ENCODE assay signal across 11 cellular contexts in the genomic region with DNA sequence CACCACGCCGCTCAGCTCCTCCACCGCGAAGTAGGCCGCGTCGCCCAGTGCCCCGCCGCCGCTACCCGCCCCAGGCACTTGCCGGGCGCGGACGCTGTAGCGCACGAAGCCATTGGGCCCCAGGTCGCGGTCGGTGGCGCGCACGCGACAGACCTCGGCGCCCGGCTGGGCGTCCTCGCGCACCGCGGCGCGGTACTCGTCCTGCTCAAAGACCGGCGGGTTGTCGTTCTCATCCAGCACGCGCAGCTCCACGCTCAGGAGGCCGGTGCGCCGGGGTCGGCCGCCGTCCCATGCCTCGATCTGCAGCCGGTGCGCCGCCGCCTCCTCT. TPM values are rescaled to one million over a fixed set of nuclear protein-coding genes. Genes with fewer than 3 reads are reported as not detected.
DNase-seq lines count a peak whose midpoint lies in the region; ATAC-seq and TF ChIP-seq lines count a peak whose summit lies in the region.
"Had no signal": no experiment of that assay in that cellular context is flagged by ENCODE, and none has a peak within 500 bp of the region (broad histone marks: within the 10 kb centered on the region; RNA-seq: fewer than 3 reads in every experiment).

No MANE protein-coding gene starts in this region.

- peak overlapping the region; percentile 79 for H3K4me3 ChIP-seq in GM23338

- H2AFZ ChIP-seq in GM23338: peak overlapping the region; percentile 98

- H3K36me3 Mint-ChIP-seq in GM23338 (ENCODE audit: low read depth): no peaks in the 10 kb centered on the region; the same call in none of the 3 replicates
- H3K36me3 Mint-ChIP-seq in activated T-helper 17 cell treated with anti-CD3 and anti-CD28 coated beads, Interleukin-2, amount 50 U/mL, for 72 hours (ENCODE audit: low read depth): no peaks in the 10 kb centered on the region
- peaks cover 0 to 3% of the 10 kb centered on the region in 2 donors for H3K36me3 Mint-ChIP-seq in stimulated activated naive B cell treated with anti-CD40 and anti-IgM and Interleukin-4, amounts not matched to agents 10 μg/mL and 1 μg/mL and 100 μg/mL, for 72 hours

- H3F3A ChIP-seq in GM23338 (replicated peaks; ENCODE audit: low read depth): peaks cover 6% of the 10 kb centered on the region

- no peaks in the 10 kb centered on the region for H3K9me2 ChIP-seq in GM23338 (ENCODE audit: insufficient read depth)

- peaks cover 7% of the 10 kb centered on the region; the same call in 1 of the 2 replicates for H3K4me1 ChIP-seq in GM23338 (ENCODE audit: insufficient read depth)

- H3K4me3 Mint-ChIP-seq in GM23338: peak overlapping the region; percentile 77
- H3K4me3 Mint-ChIP-seq in activated T-helper 17 cell treated with anti-CD3 and anti-CD28 coated beads, Interleukin-2, amount 50 U/mL, for 72 hours: peak overlapping the region; percentile 70
- H3K4me3 Mint-ChIP-seq in stimulated activated naive B cell treated with anti-CD40 and anti-IgM and Interleukin-4, amounts not matched to agents 10 μg/mL and 1 μg/mL and 100 μg/mL, for 72 hours: peak overlapping the region; percentile 85 to 87

- H4K20me1 ChIP-seq in GM23338 (replicated peaks; ENCODE audit: insufficient read depth): no peaks in the 10 kb centered on the region; the same call in 1 of the 2 replicates

- H3K36me3 ChIP-seq in GM23338 (ENCODE audit: insufficient read depth): no peaks in the 10 kb centered on the region

- no peaks in the 10 kb centered on the region for H3K79me2 ChIP-seq in GM23338 (replicated peaks; ENCODE audit: insufficient read depth)

- H3K4me2 ChIP-seq in GM23338: peak overlapping the region; percentile 92

- no peak overlapping the region for H3K27ac Mint-ChIP-seq in GM23338
- no peak overlapping the region for H3K27ac Mint-ChIP-seq in activated T-helper 17 cell treated with anti-CD3 and anti-CD28 coated beads, Interleukin-2, amount 50 U/mL, for 72 hours
- H3K27ac Mint-ChIP-seq in stimulated activated naive B cell treated with anti-CD40 and anti-IgM and Interleukin-4, amounts not matched to agents 10 μg/mL and 1 μg/mL and 100 μg/mL, for 72 hours: no peak overlapping the region

- no peak overlapping the region for H3K27ac ChIP-seq in GM23338 (ENCODE audit: low read depth)

- TF ChIP-seq CTCF in GM23338 (conservative IDR thresholded peaks at IDR 0.05; ENCODE audit: low read depth in 2 of 2): no peak

- DNase-seq in GM23338 (ENCODE audit: low spot score) (peak; percentile 67), left kidney (ENCODE audit: low read depth, low spot score) (peak; percentile 71), NCI-H510A treated with DMSO at 0.1 percent for 48 hours (lab: John Stamatoyannopoulos, UW) (no peak), NCI-H2029 (lab: John Stamatoyannopoulos, UW) (no peak)
- DNase-seq in stimulated activated naive B cell treated with anti-CD40 and anti-IgM and Interleukin-4, amounts not matched to agents 10 μg/mL and 1 μg/mL and 100 μg/mL, for 72 hours: no peak
- DNase-seq: NCI-H82; stimulated activated CD4-positive, alpha-beta T cell treated with anti-CD3 and anti-CD28 coated beads, Interleukin-12 subunit alpha, Interleukin-12 subunit beta, amount 100 ng/mL, for 4 hours; SW 1271 had no signal

- H3K27me3 ChIP-seq in GM23338 (ENCODE audit: insufficient read depth): peaks cover 73% of the 10 kb centered on the region

- ATAC-seq in GM23338 (peak; percentile 40), HG03565 (IDR thresholded peaks at IDR 0.05; ENCODE audit: unreplicated experiment) (no peak), GM19351 (IDR thresholded peaks at IDR 0.05; ENCODE audit: unreplicated experiment) (no peak)
- no peak for ATAC-seq in activated T-helper 17 cell treated with anti-CD3 and anti-CD28 coated beads, Interleukin-2, amount 50 U/mL, for 72 hours (replicated peaks)
- ATAC-seq in stimulated activated naive B cell treated with anti-CD40 and anti-IgM and Interleukin-4, amounts not matched to agents 10 μg/mL and 1 μg/mL and 100 μg/mL, for 72 hours (replicated peaks): no peak

- peaks cover 7% of the 10 kb centered on the region; the same call in 2 of the 3 replicates for H3K9me3 Mint-ChIP-seq in GM23338
- no peaks in the 10 kb centered on the region for H3K9me3 Mint-ChIP-seq in activated T-helper 17 cell treated with anti-CD3 and anti-CD28 coated beads, Interleukin-2, amount 50 U/mL, for 72 hours
- H3K9me3 Mint-ChIP-seq in stimulated activated naive B cell treated with anti-CD40 and anti-IgM and Interleukin-4, amounts not matched to agents 10 μg/mL and 1 μg/mL and 100 μg/mL, for 72 hours: no peaks in the 10 kb centered on the region

- peaks cover 55% of the 10 kb centered on the region for H3K27me3 Mint-ChIP-seq in GM23338 (ENCODE audit: insufficient read depth, low read depth, poor library complexity)
- peaks cover 37% of the 10 kb centered on the region for H3K27me3 Mint-ChIP-seq in activated T-helper 17 cell treated with anti-CD3 and anti-CD28 coated beads, Interleukin-2, amount 50 U/mL, for 72 hours
- H3K27me3 Mint-ChIP-seq in stimulated activated naive B cell treated with anti-CD40 and anti-IgM and Interleukin-4, amounts not matched to agents 10 μg/mL and 1 μg/mL and 100 μg/mL, for 72 hours: peaks cover 55 to 67% of the 10 kb centered on the region in 2 donors

- peaks cover 9% of the 10 kb centered on the region for H3K4me1 Mint-ChIP-seq in GM23338
- H3K4me1 Mint-ChIP-seq in activated T-helper 17 cell treated with anti-CD3 and anti-CD28 coated beads, Interleukin-2, amount 50 U/mL, for 72 hours: no peaks in the 10 kb centered on the region
- H3K4me1 Mint-ChIP-seq in stimulated activated naive B cell treated with anti-CD40 and anti-IgM and Interleukin-4, amounts not matched to agents 10 μg/mL and 1 μg/mL and 100 μg/mL, for 72 hours: peaks cover 13 to 27% of the 10 kb centered on the region in 2 donors

TF ChIP-seq in GM23338, 12 proteins besides CTCF, POLR2A, EP300 and RAD21:
- TF ChIP-seq, protein P1, sequence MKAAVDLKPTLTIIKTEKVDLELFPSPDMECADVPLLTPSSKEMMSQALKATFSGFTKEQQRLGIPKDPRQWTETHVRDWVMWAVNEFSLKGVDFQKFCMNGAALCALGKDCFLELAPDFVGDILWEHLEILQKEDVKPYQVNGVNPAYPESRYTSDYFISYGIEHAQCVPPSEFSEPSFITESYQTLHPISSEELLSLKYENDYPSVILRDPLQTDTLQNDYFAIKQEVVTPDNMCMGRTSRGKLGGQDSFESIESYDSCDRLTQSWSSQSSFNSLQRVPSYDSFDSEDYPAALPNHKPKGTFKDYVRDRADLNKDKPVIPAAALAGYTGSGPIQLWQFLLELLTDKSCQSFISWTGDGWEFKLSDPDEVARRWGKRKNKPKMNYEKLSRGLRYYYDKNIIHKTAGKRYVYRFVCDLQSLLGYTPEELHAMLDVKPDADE (IDR thresholded peaks at IDR 0.05): no peak
- TF ChIP-seq STAT1 (IDR thresholded peaks at IDR 0.05; ENCODE audit: unreplicated experiment) (no peak), EZH2 (IDR thresholded peaks at IDR 0.05; ENCODE audit: low read depth, unreplicated experiment) (peak; percentile 69)
TF ChIP-seq in GM23338: peak in this region for 1.

RNA-seq across cellular contexts. Expression of a gene that starts 1.4 kb away (rescaled TPM):
- total RNA-seq in GM23338 (2014; rRNA removed; shearing (Covaris generic)): 6.3 and 7.6 TPM in 2 replicates
- polyA plus RNA-seq in GM23338 (2016; fragmentation: Nextera tagmentation; extraction: Ambion mirVana): 0.21 and 0.42 TPM in 2 replicates
- not detected for total RNA-seq in activated T-helper 17 cell treated with anti-CD3 and anti-CD28 coated beads, Interleukin-2, amount 50 U/mL, for 72 hours

RNA-seq across cellular contexts. Expression of a gene that starts 60.0 kb away (rescaled TPM):
- total RNA-seq in GM23338 (2014; rRNA removed; shearing (Covaris generic)): 74.2 and 82.7 TPM in 2 replicates
- 73.3 and 77.3 TPM in 2 replicates for polyA plus RNA-seq in GM23338 (2016; fragmentation: Nextera tagmentation; extraction: Ambion mirVana)
- 100 to 1,000 TPM in 1 of 2 donors, 10 to 100 TPM in 1; 85.5 to 125 TPM for total RNA-seq in activated T-helper 17 cell treated with anti-CD3 and anti-CD28 coated beads, Interleukin-2, amount 50 U/mL, for 72 hours

Comparison
In these comparisons a context has a peak if more than half of its experiments do, and no peak if none do; other contexts are left out.
1. DNase-seq: peak in GM23338 (single experiment) and left kidney (single experiment); none in stimulated activated naive B cell treated with anti-CD40 and anti-IgM and Interleukin-4, amounts not matched to agents 10 μg/mL and 1 μg/mL and 100 μg/mL, for 72 hours (single experiment), NCI-H510A treated with DMSO at 0.1 percent for 48 hours (single experiment) and NCI-H2029 (single experiment).
2. Peak in every context shown above with its lines, with median percentiles within 50 percentile points of each other: H3K4me3 Mint-ChIP-seq.